In genomic region chr19:55432355-55432959, GRCh38 we compare ENCODE assay signal across 1 cellular context.
TF ChIP-seq lines count a peak whose summit lies in the region.

No MANE protein-coding gene starts in this region.

TF ChIP-seq in H1, 55 proteins besides CTCF, POLR2A, EP300 and RAD21:
- TF ChIP-seq ATF3 (IDR thresholded peaks at IDR 0.05; ENCODE audit: insufficient read depth, low read depth, low read length), result no peak
- TF ChIP-seq CREB1 (IDR thresholded peaks at IDR 0.05), result peak; percentile 80
